In the genomic region with DNA sequence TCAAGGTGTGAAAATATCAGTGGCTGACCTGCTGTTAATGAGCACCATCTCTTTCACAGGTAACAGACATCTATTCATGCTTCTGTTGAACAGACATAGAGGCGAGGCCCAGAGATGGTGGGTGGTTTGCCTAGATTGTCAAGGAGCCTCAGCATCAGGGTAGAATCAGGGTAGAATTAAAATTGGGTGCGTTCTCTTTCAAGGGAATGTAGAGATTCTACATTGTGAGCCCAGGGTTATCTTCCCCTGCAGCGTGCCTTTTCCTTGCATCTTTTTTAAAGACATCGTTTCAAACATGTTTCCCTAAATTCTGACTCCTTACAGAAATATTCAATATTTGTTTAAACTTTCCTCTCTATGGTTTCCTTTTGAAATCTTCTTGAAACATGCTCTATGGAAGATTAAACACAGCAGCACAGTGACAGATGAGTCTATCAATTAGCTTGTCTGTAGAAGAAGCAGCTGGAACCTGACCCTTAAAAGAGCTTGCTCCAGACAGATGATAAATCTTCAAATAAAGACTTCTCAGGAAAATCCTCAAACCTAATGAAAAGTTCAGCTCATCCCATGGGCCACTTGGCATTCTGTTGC, we compare ENCODE assay signal across 22 cellular contexts.
DNase-seq lines count a peak whose midpoint lies in the region; ATAC-seq, FAIRE-seq and TF ChIP-seq lines count a peak whose summit lies in the region.
"Had no signal": no experiment of that assay in that cellular context is flagged by ENCODE, and none has a peak within 500 bp of the region (broad histone marks: within the 10 kb centered on the region; RNA-seq: fewer than 3 reads in every experiment).

No MANE protein-coding gene starts in this region.

- no peak overlapping the region for H3K9ac ChIP-seq in adipocyte (ENCODE audit: low read length)
- H3K9ac ChIP-seq: BLaER1, KMS-11 had no signal

- in situ Hi-C loops in GM13977 (cut with MboI; ENCODE audit: low pct_unique_long_range_greater_than_20kb, low sequenced_read_pairs, unreplicated experiment): no loop called here

- peaks cover 85% of the 10 kb centered on the region for H3K4me1 ChIP-seq in CD4-positive, alpha-beta memory T cell (ENCODE audit: insufficient read depth, low read length)
- H3K4me1 ChIP-seq in adipocyte (ENCODE audit: control insufficient read depth, insufficient read depth, low read length): peaks cover 4% of the 10 kb centered on the region

- H3K27me3 ChIP-seq in CD4-positive, alpha-beta memory T cell (ENCODE audit: insufficient read depth, low read length): no peaks in the 10 kb centered on the region
- H3K27me3 ChIP-seq in adipocyte (replicated peaks; ENCODE audit: control insufficient read depth, insufficient read depth, low read length): no peaks in the 10 kb centered on the region
- H3K27me3 ChIP-seq: BLaER1 had no signal

- H3K4me3 Mint-ChIP-seq in CD4-positive, alpha-beta memory T cell: no peak overlapping the region
- peak overlapping the region in 4 of 10 donors; percentile 5 to 58 (median 32) for H3K4me3 Mint-ChIP-seq in naive thymus-derived CD8-positive, alpha-beta T cell

- POLR2A ChIA-PET in CD4-positive, alpha-beta memory T cell (lab: Charles Lee; ENCODE audit: partially characterized antibody): interaction anchor here (1.0 to 1.5 kb wide), 2 partner anchors 10 to 14 kb away, joined by 3 to 7 read pairs; no protein-coding TSS in a partner anchor
- POLR2A ChIA-PET in naive thymus-derived CD8-positive, alpha-beta T cell (lab: Charles Lee): interaction anchor here (1.4 kb wide), 1 partner anchor 10 kb away, joined by 4 read pairs; no protein-coding TSS in a partner anchor

- no peaks in the 10 kb centered on the region for H3K9me3 ChIP-seq in CD4-positive, alpha-beta memory T cell (ENCODE audit: control insufficient read depth in 1 of 2, low read length in 2 of 2)
- no peaks in the 10 kb centered on the region for H3K9me3 ChIP-seq in adipocyte (ENCODE audit: control insufficient read depth, low read length)

- no peak for TF ChIP-seq CTCF in GM13977 (IDR thresholded peaks at IDR 0.05; ENCODE audit: extremely low read depth, insufficient read depth, missing control alignments)

- CTCF ChIA-PET in CD4-positive, alpha-beta memory T cell (lab: Charles Lee; ENCODE audit: partially characterized antibody): interaction anchor here (1.1 to 3.1 kb wide), 4 partner anchors 10 to 40 kb away, joined by 3 to 17 read pairs (median 8); no protein-coding TSS in a partner anchor

- no peaks in the 10 kb centered on the region for H3K9me3 Mint-ChIP-seq in CD4-positive, alpha-beta memory T cell
- no peaks in the 10 kb centered on the region for H3K9me3 Mint-ChIP-seq in naive thymus-derived CD8-positive, alpha-beta T cell

- no peak for DNase-seq in CD4-positive, alpha-beta memory T cell
- DNase-seq in GM18507 (ENCODE audit: extremely low spot score, insufficient read length, low read depth) (no peak), adipocyte (ENCODE audit: low read depth) (peak; percentile 7), GM13977 (ENCODE audit: low spot score) (no peak), NCI-H1105 (lab: John Stamatoyannopoulos, UW) (no peak)
- DNase-seq in naive thymus-derived CD8-positive, alpha-beta T cell: no peak
- DNase-seq: EL; GF-D8; H7; NCI-H1092 treated with DMSO at 0.1 percent for 48 hours; NCI-H146; NCI-H2029; NCI-H226; NCI-H510A treated with DMSO at 0.1 percent for 48 hours; NCI-H748 treated with DMSO at 0.1 percent for 48 hours; NK-92 treated with Interleukin-12 subunit alpha and Interleukin-12 subunit beta, amount 100 ng/mL, for 24 hours; SHP77 treated with DMSO at 0.1 percent for 48 hours had no signal

- H3K4me1 Mint-ChIP-seq in CD4-positive, alpha-beta memory T cell: peaks cover 57 to 84% (median 71%) of the 10 kb centered on the region in 4 donors
- peaks cover 37 to 84% (median 82%) of the 10 kb centered on the region in 4 donors for H3K4me1 Mint-ChIP-seq in naive thymus-derived CD8-positive, alpha-beta T cell

- H3K4me3 ChIP-seq in CD4-positive, alpha-beta memory T cell (ENCODE audit: low read length in 2 of 2): no peak overlapping the region
- no peak overlapping the region for H3K4me3 ChIP-seq in adipocyte (ENCODE audit: low read length)
- H3K4me3 ChIP-seq: BLaER1 had no signal

- ATAC-seq in naive thymus-derived CD8-positive, alpha-beta T cell: no peak
- ATAC-seq in GM18519 (IDR thresholded peaks at IDR 0.05; ENCODE audit: low FRiP score, unreplicated experiment): no peak
- ATAC-seq: SK-N-SH treated with all-trans-retinoic acid at 6 μM for 48 hours had no signal

- H3K36me3 Mint-ChIP-seq in CD4-positive, alpha-beta memory T cell: peaks cover 21 to 52% of the 10 kb centered on the region in 2 donors
- H3K36me3 Mint-ChIP-seq in naive thymus-derived CD8-positive, alpha-beta T cell: peaks cover 0 to 57% (median 12%) of the 10 kb centered on the region in 3 donors

- no peak overlapping the region for H3K27ac ChIP-seq in CD4-positive, alpha-beta memory T cell (ENCODE audit: low read depth, low read length)
- H3K27ac ChIP-seq: BLaER1, KMS-11, RWPE1 had no signal

- FAIRE-seq in GM18507 (lab: Jason Lieb, UNC): peak; percentile 72

- intact Hi-C loops in CD4-positive, alpha-beta memory T cell (cut with micrococcal nuclease): no loop called here

- peak overlapping the region in 5 of 7 donors; percentile 4 to 79 (median 14) for H3K27ac Mint-ChIP-seq in CD4-positive, alpha-beta memory T cell
- peak overlapping the region in 6 of 10 donors; percentile 4 to 87 (median 45) for H3K27ac Mint-ChIP-seq in naive thymus-derived CD8-positive, alpha-beta T cell

- no peaks in the 10 kb centered on the region for H3K27me3 Mint-ChIP-seq in CD4-positive, alpha-beta memory T cell
- no peaks in the 10 kb centered on the region for H3K27me3 Mint-ChIP-seq in naive thymus-derived CD8-positive, alpha-beta T cell

- H3K36me3 ChIP-seq in CD4-positive, alpha-beta memory T cell (ENCODE audit: insufficient read depth, low read length): no peaks in the 10 kb centered on the region
- no peaks in the 10 kb centered on the region for H3K36me3 ChIP-seq in adipocyte (ENCODE audit: control insufficient read depth, insufficient read depth, low read length, severe bottlenecking)
- H3K36me3 ChIP-seq: BLaER1 had no signal
